Comparison of ENCODE assay signal across 24 cellular contexts in genomic region chr4:52977252-52977651, GRCh38.
"Had no signal": no experiment of that assay in that cellular context is flagged by ENCODE, and none has a peak within 500 bp of the region (broad histone marks: within the 10 kb centered on the region; RNA-seq: fewer than 3 reads in every experiment).

No MANE protein-coding gene starts in this region.

- H3K4me3 Mint-ChIP-seq: naive B cell; natural killer cell treated with Interleukin-12 subunit alpha and Interleukin-12 subunit beta and Interleukin-15 and Interleukin-18, amount 100 ng/mL, for 72 hours; neural progenitor cell; stimulated activated memory B cell treated with anti-CD40 and anti-IgM and Interleukin-4, amounts not matched to agents 10 μg/mL and 1 μg/mL and 100 μg/mL, for 72 hours; stimulated activated naive CD8-positive, alpha-beta T cell treated with anti-CD3 and anti-CD28 coated beads, Interleukin-15, amount 100 ng/mL, for 72 hours; type B pancreatic cell had no signal

- DNase-seq: head of caudate nucleus; hippocampal formation; kidney glomerular epithelial cell; left cardiac atrium; left ventricle myocardium superior; lower lobe of right lung; mammary epithelial cell; mesenchymal stem cell; naive B cell; occipital lobe; psoas muscle; stimulated activated CD4-positive, alpha-beta T cell treated with anti-CD3 and anti-CD28 coated beads, Interleukin-12 subunit alpha, Interleukin-12 subunit beta, amount 100 ng/mL, for 4 hours; stimulated activated CD4-positive, alpha-beta T cell treated with anti-CD3 and anti-CD28 coated beads, Interleukin-15, amount 100 ng/mL, for 24 hours; stimulated activated CD4-positive, alpha-beta T cell treated with anti-CD3 and anti-CD28 coated beads, Interleukin-4, amount 100 ng/mL, for 24 hours; stimulated activated naive CD4-positive, alpha-beta T cell treated with Interleukin-2 at 50 U/mL for 16 hours; stimulated activated naive CD8-positive, alpha-beta T cell treated with anti-CD3 and anti-CD28 coated beads, Interleukin-15, amount 100 ng/mL, for 72 hours; substantia nigra; uterus had no signal

- ATAC-seq: left cardiac atrium; left lobe of liver; left ventricle myocardium superior; lower lobe of right lung; psoas muscle; sciatic nerve; stimulated activated memory B cell treated with anti-CD40 and anti-IgM and Interleukin-4, amounts not matched to agents 10 μg/mL and 1 μg/mL and 100 μg/mL, for 72 hours; stimulated activated naive CD8-positive, alpha-beta T cell treated with anti-CD3 and anti-CD28 coated beads, Interleukin-15, amount 100 ng/mL, for 72 hours had no signal

- H3K27me3 Mint-ChIP-seq: naive B cell; natural killer cell treated with Interleukin-12 subunit alpha and Interleukin-12 subunit beta and Interleukin-15 and Interleukin-18, amount 100 ng/mL, for 72 hours; stimulated activated memory B cell treated with anti-CD40 and anti-IgM and Interleukin-4, amounts not matched to agents 10 μg/mL and 1 μg/mL and 100 μg/mL, for 72 hours; stimulated activated naive CD8-positive, alpha-beta T cell treated with anti-CD3 and anti-CD28 coated beads, Interleukin-15, amount 100 ng/mL, for 72 hours; type B pancreatic cell had no signal

- H3K9me3 Mint-ChIP-seq: natural killer cell treated with Interleukin-12 subunit alpha and Interleukin-12 subunit beta and Interleukin-15 and Interleukin-18, amount 100 ng/mL, for 72 hours; stimulated activated memory B cell treated with anti-CD40 and anti-IgM and Interleukin-4, amounts not matched to agents 10 μg/mL and 1 μg/mL and 100 μg/mL, for 72 hours; type B pancreatic cell had no signal

- H3K27ac Mint-ChIP-seq: natural killer cell treated with Interleukin-12 subunit alpha and Interleukin-12 subunit beta and Interleukin-15 and Interleukin-18, amount 100 ng/mL, for 72 hours; stimulated activated memory B cell treated with anti-CD40 and anti-IgM and Interleukin-4, amounts not matched to agents 10 μg/mL and 1 μg/mL and 100 μg/mL, for 72 hours; stimulated activated naive CD8-positive, alpha-beta T cell treated with anti-CD3 and anti-CD28 coated beads, Interleukin-15, amount 100 ng/mL, for 72 hours; type B pancreatic cell had no signal

- H3K36me3 Mint-ChIP-seq: naive B cell, neural progenitor cell, type B pancreatic cell had no signal

- H3K4me1 Mint-ChIP-seq: naive B cell; stimulated activated memory B cell treated with anti-CD40 and anti-IgM and Interleukin-4, amounts not matched to agents 10 μg/mL and 1 μg/mL and 100 μg/mL, for 72 hours; stimulated activated naive CD8-positive, alpha-beta T cell treated with anti-CD3 and anti-CD28 coated beads, Interleukin-15, amount 100 ng/mL, for 72 hours had no signal
